ENCODE assay signal across 13 cellular contexts in genomic region chr2:63792523-63792922, GRCh38. TPM values are rescaled to one million over a fixed set of nuclear protein-coding genes. Genes with fewer than 3 reads are reported as not detected.
A peak's percentile ranks its signal among the peaks of the same experiment; 100 is the strongest.
DNase-seq lines count a peak whose midpoint lies in the region; ATAC-seq and TF ChIP-seq lines count a peak whose summit lies in the region.
"Had no signal": no experiment of that assay in that cellular context is flagged by ENCODE, and none has a peak within 500 bp of the region (broad histone marks: within the 10 kb centered on the region; RNA-seq: fewer than 3 reads in every experiment).

No MANE protein-coding gene starts in this region.

- POLR2A ChIA-PET in WTC11 (lab: Charles Lee) = interaction anchor here (0.6 kb wide), 1 partner anchor 49 kb away, joined by 3 read pairs; the partner anchor contains the start of gene UGP2

- peaks cover 29% of the 10 kb centered on the region for H3K4me1 Mint-ChIP-seq in WTC11

- no peak overlapping the region for H3K4me3 Mint-ChIP-seq in WTC11
- H3K4me3 Mint-ChIP-seq: activated CD4-positive, alpha-beta T cell treated with anti-CD3 and anti-CD28 coated beads, Interleukin-2, amount 10 ng/mL, durations not matched to agents 24 days and 14 days had no signal

- peak overlapping the region; percentile 18 for H2AFZ ChIP-seq in ACC112 (ENCODE audit: low read length, unreplicated experiment)

- H3K79me2 ChIP-seq in ACC112 (ENCODE audit: control insufficient read depth, insufficient read depth, low read length, unreplicated experiment) = no peaks in the 10 kb centered on the region

- H3K27ac ChIP-seq in ACC112 (ENCODE audit: low read depth, low read length) = peak overlapping the region; percentile 97
- H3K27ac ChIP-seq: ascending aorta, heart right ventricle had no signal

- CTCF ChIA-PET in WTC11 (lab: Charles Lee) = interaction anchor here (0.8 to 0.9 kb wide), 2 partner anchors 12 to 93 kb away, joined by 3 to 6 read pairs; no protein-coding TSS in a partner anchor

- no peak for TF ChIP-seq CTCF in WTC11 (IDR thresholded peaks at IDR 0.05)

- H3K27me3 Mint-ChIP-seq in WTC11 (ENCODE audit: low read depth) = no peaks in the 10 kb centered on the region; the same call in 1 of the 2 replicates
- H3K27me3 Mint-ChIP-seq: activated CD4-positive, alpha-beta T cell treated with anti-CD3 and anti-CD28 coated beads, Interleukin-2, amount 10 ng/mL, durations not matched to agents 24 days and 14 days had no signal

- no peak for ATAC-seq in WTC11
- no peak for ATAC-seq in HG02623 (IDR thresholded peaks at IDR 0.05; ENCODE audit: unreplicated experiment)
- no peak for ATAC-seq in GM18861 (IDR thresholded peaks at IDR 0.05; ENCODE audit: unreplicated experiment)
- ATAC-seq: heart right ventricle, Panc1 had no signal

- H3K4me1 ChIP-seq in ACC112 (ENCODE audit: control insufficient read depth, insufficient read depth, low read length, unreplicated experiment) = peaks cover 50% of the 10 kb centered on the region

- no peak for TF ChIP-seq POLR2A in erythroblast (IDR thresholded peaks at IDR 0.05; ENCODE audit: low read length)

- DNase-seq in H4 (ENCODE audit: low spot score) = peak; percentile 42
- DNase-seq in WTC11 (ENCODE audit: low spot score) = no peak
- peak; percentile 67 for DNase-seq in glomerular visceral epithelial cell (ENCODE audit: extremely low spot score)
- no peak for DNase-seq in erythroblast (lab: John Stamatoyannopoulos, UW)
- DNase-seq in NCI-H187 (lab: John Stamatoyannopoulos, UW) = no peak
- DNase-seq: activated CD4-positive, alpha-beta T cell treated with anti-CD3 and anti-CD28 coated beads, Interleukin-2, amount 10 ng/mL, durations not matched to agents 24 days and 14 days; heart right ventricle; NCI-H1694 treated with DMSO at 0.1 percent for 48 hours had no signal

- no peaks in the 10 kb centered on the region for H3K36me3 ChIP-seq in ACC112 (ENCODE audit: insufficient read depth, low read length)
- H3K36me3 ChIP-seq: ascending aorta, heart right ventricle had no signal

- peaks cover 10% of the 10 kb centered on the region; the same call in 1 of the 2 replicates for H3K9me3 Mint-ChIP-seq in WTC11

- no peaks in the 10 kb centered on the region for H3K36me3 Mint-ChIP-seq in WTC11

- H3K4me3 ChIP-seq in ACC112 (ENCODE audit: low read depth, low read length) = no peak overlapping the region
- H3K4me3 ChIP-seq: ascending aorta, heart right ventricle had no signal

- no peaks in the 10 kb centered on the region for H3K27me3 ChIP-seq in ACC112 (ENCODE audit: insufficient read depth, low read length)
- H3K27me3 ChIP-seq: ascending aorta, heart right ventricle had no signal

- H3K27ac Mint-ChIP-seq in WTC11 = peak overlapping the region; percentile 61; the same call in 1 of the 2 replicates
- H3K27ac Mint-ChIP-seq: activated CD4-positive, alpha-beta T cell treated with anti-CD3 and anti-CD28 coated beads, Interleukin-2, amount 10 ng/mL, durations not matched to agents 24 days and 14 days had no signal

TF ChIP-seq in WTC11, 78 proteins besides CTCF, POLR2A, EP300 and RAD21 (continues in another document):
- TF ChIP-seq RELA (CRISPR knock-in tag; IDR thresholded peaks at IDR 0.05; ENCODE audit: borderline replicate concordance) (no peak), ZNF532 (CRISPR knock-in tag; IDR thresholded peaks at IDR 0.05; ENCODE audit: borderline replicate concordance) (no peak), ATF2 (CRISPR knock-in tag; IDR thresholded peaks at IDR 0.05; ENCODE audit: borderline replicate concordance, low read depth) (no peak), CREM (CRISPR knock-in tag; IDR thresholded peaks at IDR 0.05) (no peak), KAT7 (CRISPR knock-in tag; IDR thresholded peaks at IDR 0.05; ENCODE audit: borderline replicate concordance) (no peak), E2F5 (CRISPR knock-in tag; IDR thresholded peaks at IDR 0.05) (no peak), ZNF281 (CRISPR knock-in tag; IDR thresholded peaks at IDR 0.05) (no peak), ZBTB43 (CRISPR knock-in tag; IDR thresholded peaks at IDR 0.05) (no peak), ETV6 (CRISPR knock-in tag; IDR thresholded peaks at IDR 0.05) (no peak), ELF4 (CRISPR knock-in tag; IDR thresholded peaks at IDR 0.05; ENCODE audit: low read depth) (no peak), ATF3 (CRISPR knock-in tag; conservative IDR thresholded peaks at IDR 0.05) (no peak)

RNA-seq across cellular contexts. Expression of gene UGP2, which starts 49.2 kb away (rescaled TPM):
- total RNA-seq in H4 (2014; rRNA removed; shearing (Covaris generic)) = 69.6 and 79.8 TPM in 2 replicates
- total RNA-seq in WTC11 (2021) = 543 to 626 TPM (median 606 TPM) in 3 replicates

Comparison
In these comparisons a context has a peak if more than half of its experiments do, and no peak if none do; other contexts are left out.
1. DNase-seq: peak in H4 (single experiment) and glomerular visceral epithelial cell (single experiment); none in WTC11 (single experiment), erythroblast (0 of 2) and NCI-H187 (0 of 2).